ENCODE assay signal across 17 cellular contexts in genomic region chr2:235833971-235834620, GRCh38.
DNase-seq lines count a peak whose midpoint lies in the region; ATAC-seq and TF ChIP-seq lines count a peak whose summit lies in the region.
"Had no signal": no experiment of that assay in that cellular context is flagged by ENCODE, and none has a peak within 500 bp of the region (broad histone marks: within the 10 kb centered on the region; RNA-seq: fewer than 3 reads in every experiment).

No MANE protein-coding gene starts in this region.

- H3K4me3 ChIP-seq in heart left ventricle = no peak overlapping the region
- H3K4me3 ChIP-seq: BLaER1, K562 had no signal

- ATAC-seq in heart left ventricle (no peak), left lobe of liver (no peak), GM18907 (IDR thresholded peaks at IDR 0.05; ENCODE audit: unreplicated experiment) (no peak), GM21737 (IDR thresholded peaks at IDR 0.05; ENCODE audit: unreplicated experiment) (no peak)
- ATAC-seq: CD8-positive, alpha-beta T cell; K562 had no signal

- DNase-seq in cardiac septum (ENCODE audit: low spot score) (peak; percentile 66), heart left ventricle (no peak), SK-MEL-5 (ENCODE audit: low read depth, low spot score) (peak; percentile 23), left lobe of liver (ENCODE audit: low spot score) (peak; percentile 18), cortex of kidney (lab: John Stamatoyannopoulos, UW) (no peak), RPMI8226 (no peak)
- DNase-seq: CD8-positive, alpha-beta T cell; DND-41; GF-D8; NCI-H1048; NCI-H446; OCI-M1 had no signal

- no peak overlapping the region for H3K27ac ChIP-seq in heart left ventricle
- H3K27ac ChIP-seq: BLaER1, RWPE1 had no signal

- TF ChIP-seq CTCF in heart left ventricle (IDR thresholded peaks at IDR 0.05) = no peak

- H3K27me3 ChIP-seq in heart left ventricle = no peaks in the 10 kb centered on the region
- H3K27me3 ChIP-seq: BLaER1 had no signal

- no peak for TF ChIP-seq POLR2A in heart left ventricle (IDR thresholded peaks at IDR 0.05)

- peaks cover 0 to 3% (median 0%) of the 10 kb centered on the region in 9 donors for H3K36me3 ChIP-seq in heart left ventricle

- 94 to 95% (median 94%) methylated on average over 11 of the region's 11 CpGs for WGBS in heart left ventricle, 4 donors

- no peaks in the 10 kb centered on the region for H3K9me3 ChIP-seq in heart left ventricle
- H3K9me3 ChIP-seq: BLaER1 had no signal

- intact Hi-C loops in cardiac septum (cut with DNase I) = no loop called here
- intact Hi-C loops in heart left ventricle (cut with DNase I) = no loop called here

- H3K4me1 ChIP-seq in heart left ventricle = no peaks in the 10 kb centered on the region

- in situ Hi-C loops in SK-MEL-5 (cut with HindIII; ENCODE audit: low pct_unique_long_range_greater_than_20kb, low sequenced_read_pairs) = no loop called here

Comparison
In these comparisons a context has a peak if more than half of its experiments do, and no peak if none do; other contexts are left out.
1. DNase-seq: peak in cardiac septum (single experiment), SK-MEL-5 (single experiment) and left lobe of liver (single experiment); none in heart left ventricle (0 of 5), cortex of kidney (single experiment) and RPMI8226 (single experiment).